Comparison of ENCODE assay signal across 1 cellular context in genomic region chr9:74556685-74557084, GRCh38.
TF ChIP-seq lines count a peak whose summit lies in the region.

No MANE protein-coding gene starts in this region.

TF ChIP-seq in GM23338, 12 proteins besides CTCF, POLR2A, EP300 and RAD21 (continued from another document):
- no peak for TF ChIP-seq ZNF462 (CRISPR knock-in tag; IDR thresholded peaks at IDR 0.05)
- TF ChIP-seq JUNB (IDR thresholded peaks at IDR 0.05; ENCODE audit: unreplicated experiment), result no peak
- TF ChIP-seq CREB1 (CRISPR knock-in tag; IDR thresholded peaks at IDR 0.05; ENCODE audit: low read depth), result no peak
